26 cellular contexts compared by ENCODE assay signal in genomic region chr9:127032256-127032655, GRCh38.
"Had no signal": no experiment of that assay in that cellular context is flagged by ENCODE, and none has a peak within 500 bp of the region (broad histone marks: within the 10 kb centered on the region; RNA-seq: fewer than 3 reads in every experiment).

No MANE protein-coding gene starts in this region.

- ATAC-seq: activated CD4-positive, alpha-beta T cell treated with anti-CD3 and anti-CD28 coated beads for 36 hours; activated CD8-positive, alpha-beta memory T cell treated with anti-CD3 and anti-CD28 coated beads, Interleukin-2, amount 10 ng/mL, durations not matched to agents 7 days and 5 days; activated CD8-positive, alpha-beta T cell treated with anti-CD3 and anti-CD28 coated beads, Interleukin-2, amount 10 ng/mL, durations not matched to agents 7 days and 5 days; activated naive CD8-positive, alpha-beta T cell treated with anti-CD3 and anti-CD28 coated beads, Interleukin-2, amount 50 U/mL, for 24 hours; esophagus mucosa; gastrocnemius medialis had no signal

- H3K4me1 ChIP-seq: adrenal gland had no signal

- DNase-seq: activated CD4-positive, alpha-beta memory T cell treated with anti-CD3 and anti-CD28 coated beads for 36 hours; activated CD4-positive, alpha-beta T cell treated with anti-CD3 and anti-CD28 coated beads for 36 hours; activated CD4-positive, alpha-beta T cell treated with anti-CD3 and anti-CD28 coated beads, Interleukin-2, amount 10 ng/mL, durations not matched to agents 24 days and 14 days; activated CD4-positive, CD25-positive, alpha-beta regulatory T cell; activated CD4-positive, CD25-positive, alpha-beta regulatory T cell treated with anti-CD3 and anti-CD28 coated beads, Interleukin-2, amount 50 U/mL, for 72 hours; activated CD8-positive, alpha-beta memory T cell treated with anti-CD3 and anti-CD28 coated beads, Interleukin-2, amount 10 ng/mL, durations not matched to agents 7 days and 5 days; activated CD8-positive, alpha-beta memory T cell treated with anti-CD3 and anti-CD28 coated beads, Interleukin-2, amount 50 U/mL, for 4 hours; activated CD8-positive, alpha-beta T cell treated with anti-CD3 and anti-CD28 coated beads, Interleukin-2, amount 10 ng/mL, durations not matched to agents 7 days and 5 days; activated effector memory CD4-positive, alpha-beta T cell treated with anti-CD3 and anti-CD28 coated beads, Interleukin-2, amount 50 U/mL, for 16 hours; activated naive CD4-positive, alpha-beta T cell treated with anti-CD3 and anti-CD28 coated beads for 36 hours; activated naive CD8-positive, alpha-beta T cell treated with anti-CD3 and anti-CD28 coated beads for 36 hours; activated naive CD8-positive, alpha-beta T cell treated with anti-CD3 and anti-CD28 coated beads, Interleukin-2, amount 50 U/mL, for 24 hours; activated T-cell treated with anti-CD3 and anti-CD28 coated beads, Interleukin-2, amount 50 U/mL, for 1 hour; activated T-cell treated with anti-CD3 and anti-CD28 coated beads, Interleukin-2, amount 50 U/mL, for 48 hours; adrenal gland; amygdala; dorsolateral prefrontal cortex; effector memory CD4-positive, alpha-beta T cell; endodermal cell; foreskin fibroblast; gastrocnemius medialis; glutamatergic neuron; T-helper 2 cell had no signal

- H3K9me3 ChIP-seq: adrenal gland, ascending aorta, gastrocnemius medialis had no signal

- H3K27ac ChIP-seq: adrenal gland, ascending aorta, coronary artery, gastrocnemius medialis had no signal

- H3K4me3 ChIP-seq: adrenal gland, ascending aorta, coronary artery, dorsolateral prefrontal cortex, gastrocnemius medialis had no signal

- H3K36me3 ChIP-seq: adrenal gland, ascending aorta, gastrocnemius medialis had no signal

- H3K27me3 ChIP-seq: adrenal gland, ascending aorta, dorsolateral prefrontal cortex, gastrocnemius medialis had no signal
